Comparison of ENCODE assay signal across 8 cellular contexts in genomic region chr12:57590536-57590891, GRCh38. TPM values are rescaled to one million over a fixed set of nuclear protein-coding genes. Genes with fewer than 3 reads are reported as not detected.
DNase-seq lines count a peak whose midpoint lies in the region; ATAC-seq and TF ChIP-seq lines count a peak whose summit lies in the region.

No MANE protein-coding gene starts in this region.

- no peaks in the 10 kb centered on the region for H4K20me1 ChIP-seq in OCI-LY7 (ENCODE audit: insufficient read depth, low read length)

- peaks cover 18% of the 10 kb centered on the region for H3K4me1 ChIP-seq in OCI-LY7 (ENCODE audit: insufficient read depth, low read length, poor library complexity, severe bottlenecking)

- peaks cover 11% of the 10 kb centered on the region; the same call in 1 of the 2 replicates for H3K79me2 ChIP-seq in OCI-LY7 (ENCODE audit: insufficient read depth, low read depth, low read length)

- H2AFZ ChIP-seq in OCI-LY7 (ENCODE audit: low read length) = peak overlapping the region; percentile 97

- no peak for ATAC-seq in HG03135 (IDR thresholded peaks at IDR 0.05; ENCODE audit: unreplicated experiment)

- H3K9me3 Mint-ChIP-seq in progenitor cell of endocrine pancreas (ENCODE audit: low read depth) = no peaks in the 10 kb centered on the region

- CTCF ChIA-PET in OCI-LY7 (lab: Charles Lee; ENCODE audit: unreplicated experiment) = no interaction called here

- H3K27ac ChIP-seq in OCI-LY7 (ENCODE audit: low read depth, low read length, poor library complexity, severe bottlenecking) (no peak overlapping the region), epithelial cell of prostate (peak overlapping the region; percentile 64)

- DNase-seq in OCI-LY7 (ENCODE audit: low spot score) (no peak), epithelial cell of prostate (ENCODE audit: low read depth, low spot score) (no peak), progenitor cell of endocrine pancreas (ENCODE audit: low spot score, unreplicated experiment) (no peak), NCI-H2171 (lab: John Stamatoyannopoulos, UW) (no peak), HUDEP-2 (lab: John Stamatoyannopoulos, UW; ENCODE audit: unreplicated experiment in 76 of 76) (no peak), NCI-H128 (lab: John Stamatoyannopoulos, UW; ENCODE audit: unreplicated experiment) (no peak)

- no TSS peak for BruUV-seq in OCI-LY7 (replicated peaks; lab: Mats Ljungman, UMichigan)

- peaks cover 23% of the 10 kb centered on the region for H3K4me1 Mint-ChIP-seq in progenitor cell of endocrine pancreas (ENCODE audit: low read depth)

- intact Hi-C loops in OCI-LY7 (cut with micrococcal nuclease; ENCODE audit: unreplicated experiment) = loop anchor here (2.0 kb wide), 1 partner anchor 68 kb away; the partner anchor contains the start of gene MBD6

- POLR2A ChIA-PET in OCI-LY7 (lab: Charles Lee) = interaction anchor here (0.5 to 1.4 kb wide), 8 partner anchors 9 to 1278 kb away, joined by 3 to 7 read pairs (median 3); partner anchors contain the start of gene TSPAN31

- TF ChIP-seq CTCF in GM12875 (IDR thresholded peaks at IDR 0.05; ENCODE audit: borderline replicate concordance, insufficient read depth, low read depth, low read length) (no peak), OCI-LY7 (conservative IDR thresholded peaks at IDR 0.05; ENCODE audit: low read length) (no peak), progenitor cell of endocrine pancreas (IDR thresholded peaks at IDR 0.05; ENCODE audit: unreplicated experiment) (no peak)

- peaks cover 4% of the 10 kb centered on the region for H3K27me3 Mint-ChIP-seq in progenitor cell of endocrine pancreas

- H3K27ac Mint-ChIP-seq in progenitor cell of endocrine pancreas = peak overlapping the region; percentile 86

- H3K9me2 ChIP-seq in OCI-LY7 (ENCODE audit: insufficient read depth, low read length) = no peaks in the 10 kb centered on the region

- H3K4me3 Mint-ChIP-seq in progenitor cell of endocrine pancreas (ENCODE audit: low read depth) = peak overlapping the region; percentile 94

- no peaks in the 10 kb centered on the region for H3K9me3 ChIP-seq in OCI-LY7 (ENCODE audit: low read length)

- H3K4me2 ChIP-seq in OCI-LY7 (ENCODE audit: low read length) = peak overlapping the region; percentile 99

- peaks cover 3% of the 10 kb centered on the region for H3K36me3 Mint-ChIP-seq in progenitor cell of endocrine pancreas (ENCODE audit: insufficient read depth)

- H3K4me3 ChIP-seq in GM12875 (ENCODE audit: low read depth, low read length) (peak overlapping the region; percentile 92), OCI-LY7 (ENCODE audit: low read depth, low read length, poor library complexity, severe bottlenecking) (peak overlapping the region; percentile 78)

- peaks cover 12% of the 10 kb centered on the region for H3K36me3 ChIP-seq in OCI-LY7 (ENCODE audit: insufficient read depth, low read length)

RNA-seq across cellular contexts. Expression of gene PIP4K2C, which starts 0.5 kb away (rescaled TPM):
- total RNA-seq in OCI-LY7 (2014; rRNA removed; shearing (Covaris generic)) = 9.0 and 14.5 TPM in 2 replicates
- total RNA-seq in OCI-LY7 (2022) (14.8 and 15.9 TPM in 2 replicates), progenitor cell of endocrine pancreas (38.4 and 39.0 TPM in 2 replicates)

RNA-seq across cellular contexts. Expression of gene DTX3, which starts 14.1 kb away (rescaled TPM):
- total RNA-seq in OCI-LY7 (2014; rRNA removed; shearing (Covaris generic)) = not detected in 2 replicates
- total RNA-seq in OCI-LY7 (2022) (0.11 TPM in 1 of 2 replicates, not detected in the other), progenitor cell of endocrine pancreas (79.9 and 83.0 TPM in 2 replicates)

RNA-seq across cellular contexts. Expression of gene ARHGEF25, which starts 20.7 kb away (rescaled TPM):
- not detected in 2 replicates for total RNA-seq in OCI-LY7 (2014; rRNA removed; shearing (Covaris generic))
- total RNA-seq in OCI-LY7 (2022) (not detected in 2 replicates), progenitor cell of endocrine pancreas (17.0 and 18.4 TPM in 2 replicates)

RNA-seq across cellular contexts. Expression of gene KIF5A, which starts 40.7 kb away (rescaled TPM):
- total RNA-seq in OCI-LY7 (2014; rRNA removed; shearing (Covaris generic)) = 0.09 and 0.10 TPM in 2 replicates
- total RNA-seq in OCI-LY7 (2022) (1.2 and 1.6 TPM in 2 replicates), progenitor cell of endocrine pancreas (2.5 and 2.8 TPM in 2 replicates)

RNA-seq across cellular contexts. Expression of gene B4GALNT1, which starts 42.5 kb away (rescaled TPM):
- total RNA-seq in OCI-LY7 (2014; rRNA removed; shearing (Covaris generic)) = 1.1 and 1.2 TPM in 2 replicates
- total RNA-seq in OCI-LY7 (2022) (3.1 and 3.8 TPM in 2 replicates), progenitor cell of endocrine pancreas (0.73 and 1.1 TPM in 2 replicates)

Comparison
In these comparisons a context has a peak if more than half of its experiments do, and no peak if none do; other contexts are left out.
1. RNA of gene DTX3, which starts 14.1 kb away (total RNA-seq): 79.9 to 83.0 TPM in progenitor cell of endocrine pancreas; 0.11 TPM in OCI-LY7; every median in the first group is over 10 times any median in the second.
2. RNA of gene ARHGEF25, which starts 20.7 kb away (total RNA-seq): 17.0 to 18.4 TPM in progenitor cell of endocrine pancreas; not detected in OCI-LY7; every median in the first group is over 10 times any median in the second.